22 cellular contexts compared by ENCODE assay signal in the genomic region with DNA sequence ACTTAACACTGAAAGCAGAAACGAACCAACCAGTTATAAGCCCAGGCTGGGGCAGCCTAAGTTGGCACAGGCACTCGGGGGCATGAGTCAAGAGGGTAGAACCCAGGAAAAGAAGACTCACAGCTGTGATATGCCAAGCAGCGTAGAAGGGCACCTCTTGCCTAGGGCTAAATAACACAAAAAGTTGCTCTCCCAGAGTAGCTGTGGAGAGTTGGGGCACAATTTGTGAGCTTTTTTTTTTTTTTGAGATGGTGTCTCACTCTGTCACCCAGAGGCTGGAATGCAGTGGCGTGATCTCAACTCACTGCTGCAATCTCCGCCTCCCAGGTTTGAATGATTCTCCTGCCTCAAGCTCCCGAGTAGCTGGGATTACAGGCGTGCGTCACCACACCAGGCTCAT. TPM values are rescaled to one million over a fixed set of nuclear protein-coding genes. Genes with fewer than 3 reads are reported as not detected.
DNase-seq lines count a peak whose midpoint lies in the region; ATAC-seq and TF ChIP-seq lines count a peak whose summit lies in the region.
"Had no signal": no experiment of that assay in that cellular context is flagged by ENCODE, and none has a peak within 500 bp of the region (broad histone marks: within the 10 kb centered on the region; RNA-seq: fewer than 3 reads in every experiment).

No MANE protein-coding gene starts in this region.

- TF ChIP-seq CTCF in SK-N-SH (IDR thresholded peaks at IDR 0.05) (no peak), RWPE2 (IDR thresholded peaks at IDR 0.05; ENCODE audit: poor library complexity, severe bottlenecking) (no peak), foreskin keratinocyte (conservative IDR thresholded peaks at IDR 0.05) (no peak), smooth muscle cell (IDR thresholded peaks at IDR 0.05; ENCODE audit: borderline replicate concordance, insufficient read depth, poor library complexity, severe bottlenecking) (no peak)

- no peaks in the 10 kb centered on the region for H3K9me2 ChIP-seq in SK-N-SH

- H3K27ac ChIP-seq in SK-N-SH (ENCODE audit: low read depth in 2 of 2, low read length in 1 of 2) = peak overlapping the region in 1 of 2 experiments; percentile 95; a peak in 2 of 4 replicates
- peak overlapping the region; percentile 67 for H3K27ac ChIP-seq in RWPE2 (ENCODE audit: poor library complexity, severe bottlenecking)
- H3K27ac ChIP-seq in foreskin keratinocyte = no peak overlapping the region
- peak overlapping the region; percentile 11 for H3K27ac ChIP-seq in smooth muscle cell (ENCODE audit: low read depth)
- H3K27ac ChIP-seq: 22Rv1; BLaER1 treated with 17β-estradiol and CSF1 and Interleukin-3, amounts not matched to agents 10 nM and 100 nM; upper lobe of left lung had no signal

- 71% methylated on average over 8 of the region's 8 CpGs for WGBS in SK-N-SH (ENCODE audit: low lambda C conversion rate)
- WGBS in smooth muscle cell (ENCODE audit: low lambda C conversion rate) = 78% methylated on average over 8 of the region's 8 CpGs

- CTCF ChIA-PET in SK-N-SH (lab: Yijun Ruan, JAX) = interaction anchor here (0.8 to 2.2 kb wide), 4 partner anchors 12 to 75 kb away, joined by 3 to 6 read pairs (median 4); no protein-coding TSS in a partner anchor

- H2AFZ ChIP-seq in SK-N-SH (ENCODE audit: low read depth) (no peak overlapping the region), smooth muscle cell (ENCODE audit: low read depth) (no peak overlapping the region)

- H3K27me3 ChIP-seq in SK-N-SH (ENCODE audit: insufficient read depth) (no peaks in the 10 kb centered on the region), RWPE2 (ENCODE audit: insufficient read depth, poor library complexity, severe bottlenecking) (no peaks in the 10 kb centered on the region), foreskin keratinocyte (no peaks in the 10 kb centered on the region), smooth muscle cell (ENCODE audit: low read depth) (no peaks in the 10 kb centered on the region)
- H3K27me3 ChIP-seq: upper lobe of left lung had no signal

- ATAC-seq in SK-N-SH treated with all-trans-retinoic acid at 6 μM for 48 hours (no peak), RWPE2 (ENCODE audit: low read depth) (peak; percentile 78), foreskin keratinocyte (peak; percentile 75)
- ATAC-seq: activated T-helper 17 cell treated with anti-CD3 and anti-CD28 coated beads, Interleukin-2, amount 50 U/mL, for 72 hours had no signal

- no peak for TF ChIP-seq EP300 in SK-N-SH (IDR thresholded peaks at IDR 0.05; ENCODE audit: borderline replicate concordance in 1 of 2, low read depth in 1 of 2, low read length in 1 of 2)

- H3K4me2 ChIP-seq in SK-N-SH (0 out of 2 replicates have a peak overlapping the region, but pooled peaks have one; percentile 74), smooth muscle cell (no peak overlapping the region)

- POLR2A ChIA-PET in SK-N-SH (lab: Yijun Ruan, JAX) = no interaction called here

- H3K4me1 ChIP-seq in SK-N-SH (ENCODE audit: control insufficient read depth in 1 of 2, insufficient read depth in 2 of 2, low read depth in 1 of 2, low read length in 1 of 2) (peaks cover 21 to 66% of the 10 kb centered on the region in 2 experiments), RWPE2 (ENCODE audit: insufficient read depth, poor library complexity, severe bottlenecking) (peaks cover 53% of the 10 kb centered on the region), foreskin keratinocyte (peaks cover 10% of the 10 kb centered on the region), smooth muscle cell (ENCODE audit: low read depth) (peaks cover 23% of the 10 kb centered on the region)
- H3K4me1 ChIP-seq: upper lobe of left lung had no signal

- H3K36me3 ChIP-seq in SK-N-SH (replicated peaks in 1 of 2; ENCODE audit: control insufficient read depth in 1 of 2, insufficient read depth in 2 of 2, low read length in 1 of 2) (peaks cover 11 to 18% of the 10 kb centered on the region in 2 experiments), RWPE2 (ENCODE audit: low read depth) (peaks cover 20% of the 10 kb centered on the region), smooth muscle cell (ENCODE audit: low read depth) (no peaks in the 10 kb centered on the region)
- H3K36me3 ChIP-seq: BLaER1 treated with 17β-estradiol and CSF1 and Interleukin-3, amounts not matched to agents 10 nM and 100 nM; stomach; upper lobe of left lung had no signal

- H3K9ac ChIP-seq in SK-N-SH (no peak overlapping the region), smooth muscle cell (ENCODE audit: low read depth) (no peak overlapping the region)
- H3K9ac ChIP-seq: BLaER1 treated with 17β-estradiol and CSF1 and Interleukin-3, amounts not matched to agents 10 nM and 100 nM had no signal

- H3K9me3 ChIP-seq in SK-N-SH (no peaks in the 10 kb centered on the region), RWPE2 (ENCODE audit: severe bottlenecking) (no peaks in the 10 kb centered on the region), smooth muscle cell (replicated peaks; ENCODE audit: low read depth) (no peaks in the 10 kb centered on the region)
- H3K9me3 ChIP-seq: BLaER1 treated with 17β-estradiol and CSF1 and Interleukin-3, amounts not matched to agents 10 nM and 100 nM; stomach; upper lobe of left lung had no signal

- H4K20me1 ChIP-seq in SK-N-SH (ENCODE audit: insufficient read depth) = no peaks in the 10 kb centered on the region
- no peaks in the 10 kb centered on the region for H4K20me1 ChIP-seq in smooth muscle cell (ENCODE audit: low read depth)
- H4K20me1 ChIP-seq: BLaER1 treated with 17β-estradiol and CSF1 and Interleukin-3, amounts not matched to agents 10 nM and 100 nM had no signal

- H3K4me3 ChIP-seq in SK-N-SH (ENCODE audit: low read depth in 2 of 2, low read length in 1 of 2) = no peak overlapping the region
- H3K4me3 ChIP-seq in RWPE2 (ENCODE audit: severe bottlenecking) = no peak overlapping the region
- no peak overlapping the region for H3K4me3 ChIP-seq in smooth muscle cell
- H3K4me3 ChIP-seq: BLaER1 treated with 17β-estradiol and CSF1 and Interleukin-3, amounts not matched to agents 10 nM and 100 nM; stomach; upper lobe of left lung had no signal

- no peak for DNase-seq in SK-N-SH
- no peak for DNase-seq in RWPE2 (ENCODE audit: low spot score)
- peak; percentile 47 to 87 for DNase-seq in foreskin keratinocyte
- DNase-seq in smooth muscle cell (lab: John Stamatoyannopoulos, UW; ENCODE audit: unreplicated experiment) = no peak
- DNase-seq in NCI-H2107 treated with DMSO at 0.1 percent for 48 hours (lab: John Stamatoyannopoulos, UW; ENCODE audit: unreplicated experiment) = no peak
- no peak for DNase-seq in AG08395 (ENCODE audit: low spot score)
- no peak for DNase-seq in SIG-M5 (lab: John Stamatoyannopoulos, UW)
- DNase-seq: activated CD4-positive, alpha-beta T cell treated with anti-CD3 and anti-CD28 coated beads, Interleukin-2, amount 10 ng/mL, durations not matched to agents 24 days and 14 days; activated naive CD8-positive, alpha-beta T cell treated with anti-CD3 and anti-CD28 coated beads for 36 hours; Calu3; endodermal cell; hippocampal formation; MV-4-11; NCI-H1694; retina; stimulated activated CD4-positive, alpha-beta T cell treated with anti-CD3 and anti-CD28 coated beads, Interleukin-12 subunit alpha, Interleukin-12 subunit beta, amount 100 ng/mL, for 4 hours; stomach; upper lobe of left lung had no signal

- H3K79me2 ChIP-seq in SK-N-SH (ENCODE audit: insufficient read depth) = peaks cover 85% of the 10 kb centered on the region
- H3K79me2 ChIP-seq in smooth muscle cell (ENCODE audit: low read depth) = peaks cover 85% of the 10 kb centered on the region

- H3F3A ChIP-seq in SK-N-SH (replicated peaks; ENCODE audit: insufficient read depth) (peaks cover 36% of the 10 kb centered on the region), smooth muscle cell (ENCODE audit: low read depth) (peaks cover 20% of the 10 kb centered on the region)

- no peak for TF ChIP-seq RAD21 in SK-N-SH (IDR thresholded peaks at IDR 0.05; ENCODE audit: low read length)

TF ChIP-seq in SK-N-SH, 30 proteins besides CTCF, POLR2A, EP300 and RAD21 (continues in another document):
- TF ChIP-seq, protein P1, sequence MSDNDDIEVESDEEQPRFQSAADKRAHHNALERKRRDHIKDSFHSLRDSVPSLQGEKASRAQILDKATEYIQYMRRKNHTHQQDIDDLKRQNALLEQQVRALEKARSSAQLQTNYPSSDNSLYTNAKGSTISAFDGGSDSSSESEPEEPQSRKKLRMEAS (IDR thresholded peaks at IDR 0.05; ENCODE audit: low read depth) = no peak
- TF ChIP-seq TAF1 (IDR thresholded peaks at IDR 0.05; ENCODE audit: borderline replicate concordance, low read depth, low read length) (no peak), FOXM1 (IDR thresholded peaks at IDR 0.05; ENCODE audit: low read depth) (no peak), TCF12 (IDR thresholded peaks at IDR 0.05) (0 out of 2 replicates have a peak, but pooled peaks have one; percentile 5), NFIC (IDR thresholded peaks at IDR 0.05; ENCODE audit: borderline replicate concordance) (no peak), RFX5 (IDR thresholded peaks at IDR 0.05; ENCODE audit: low read length) (no peak)

TF ChIP-seq in SK-N-SH treated with all-trans-retinoic acid at 6 μM for 48 hours, 23 proteins besides CTCF, POLR2A, EP300 and RAD21 (continues in another document):
- TF ChIP-seq, protein P2, sequence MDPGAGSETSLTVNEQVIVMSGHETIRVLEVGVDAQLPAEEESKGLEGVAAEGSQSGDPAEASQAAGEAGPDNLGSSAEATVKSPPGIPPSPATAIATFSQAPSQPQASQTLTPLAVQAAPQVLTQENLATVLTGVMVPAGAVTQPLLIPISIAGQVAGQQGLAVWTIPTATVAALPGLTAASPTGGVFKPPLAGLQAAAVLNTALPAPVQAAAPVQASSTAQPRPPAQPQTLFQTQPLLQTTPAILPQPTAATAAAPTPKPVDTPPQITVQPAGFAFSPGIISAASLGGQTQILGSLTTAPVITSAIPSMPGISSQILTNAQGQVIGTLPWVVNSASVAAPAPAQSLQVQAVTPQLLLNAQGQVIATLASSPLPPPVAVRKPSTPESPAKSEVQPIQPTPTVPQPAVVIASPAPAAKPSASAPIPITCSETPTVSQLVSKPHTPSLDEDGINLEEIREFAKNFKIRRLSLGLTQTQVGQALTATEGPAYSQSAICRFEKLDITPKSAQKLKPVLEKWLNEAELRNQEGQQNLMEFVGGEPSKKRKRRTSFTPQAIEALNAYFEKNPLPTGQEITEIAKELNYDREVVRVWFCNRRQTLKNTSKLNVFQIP (CRISPR knock-in tag; IDR thresholded peaks at IDR 0.05; ENCODE audit: borderline replicate concordance, low read depth) = no peak

RNA-seq across cellular contexts. Expression of gene CLMP, which starts 8.8 kb away (rescaled TPM):
- polyA plus RNA-seq in SK-N-SH (2012; rRNA removed) (61.9 and 85.1 TPM in 2 replicates), foreskin keratinocyte (1.1 and 1.9 TPM in 2 replicates), smooth muscle cell (62.0 and 74.0 TPM in 2 replicates)
- 62.2 and 80.3 TPM in 2 replicates for polyA plus RNA-seq in SK-N-SH (2012; cell fraction: cytosol; rRNA removed)
- 63.2 and 66.2 TPM in 2 replicates for polyA plus RNA-seq in SK-N-SH (2012; cell fraction: nucleus; rRNA removed)
- total RNA-seq in foreskin keratinocyte (3.6 and 6.7 TPM in 2 replicates), smooth muscle cell (163 and 176 TPM in 2 replicates)
- total RNA-seq: Calu3 had no signal

Comparison
In these comparisons a context has a peak if more than half of its experiments do, and no peak if none do; other contexts are left out.
1. DNase-seq: peak in foreskin keratinocyte (2 of 2); none in SK-N-SH (single experiment), RWPE2 (single experiment), smooth muscle cell (single experiment), NCI-H2107 treated with DMSO at 0.1 percent for 48 hours (single experiment), AG08395 (single experiment) and SIG-M5 (single experiment).
2. RNA of gene CLMP, which starts 8.8 kb away (polyA plus RNA-seq): 62.0 to 74.0 TPM in smooth muscle cell and 61.9 to 85.1 TPM in SK-N-SH; 1.1 to 1.9 TPM in foreskin keratinocyte; every median in the first group is over 10 times any median in the second.